9 cellular contexts compared by ENCODE assay signal in genomic region chr9:124859803-124860581, GRCh38. TPM values are rescaled to one million over a fixed set of nuclear protein-coding genes. Genes with fewer than 3 reads are reported as not detected.
DNase-seq lines count a peak whose midpoint lies in the region; ATAC-seq and TF ChIP-seq lines count a peak whose summit lies in the region.
"Had no signal": no experiment of that assay in that cellular context is flagged by ENCODE, and none has a peak within 500 bp of the region (broad histone marks: within the 10 kb centered on the region; RNA-seq: fewer than 3 reads in every experiment).

No MANE protein-coding gene starts in this region.

- H3K4me1 ChIP-seq in heart right ventricle (peaks cover 9 to 42% (median 38%) of the 10 kb centered on the region in 9 donors), upper lobe of left lung (peaks cover 28 to 46% (median 34%) of the 10 kb centered on the region in 4 donors)

- TF ChIP-seq EP300 in upper lobe of left lung (IDR thresholded peaks at IDR 0.05), result no peak

- peaks cover 57% of the 10 kb centered on the region for H3K36me3 Mint-ChIP-seq in activated T-helper 2 cell treated with anti-CD3 and anti-CD28 coated beads, Interferon-gamma antibody, Interleukin-2, Interleukin-4, amounts not matched to agents 10 μg/mL and 5 μg/mL and 100 μg/mL, durations not matched to agents 14 hours and 24 hours and 36 hours (ENCODE audit: low read depth)
- peaks cover 5 to 19% (median 12%) of the 10 kb centered on the region in 3 donors for H3K36me3 Mint-ChIP-seq in immature natural killer cell

- 59 to 62% methylated on average over 10 of the region's 10 CpGs for WGBS in heart right ventricle, 2 donors
- WGBS in upper lobe of left lung, 2 donors, result 56 to 61% methylated on average over 6 to 10 of the region's 10 CpGs

- H3K9me3 ChIP-seq in heart right ventricle (no peaks in the 10 kb centered on the region), upper lobe of left lung (no peaks in the 10 kb centered on the region)

- no peak for DNase-seq in heart right ventricle
- no peak for DNase-seq in left ventricle myocardium superior
- DNase-seq in activated T-helper 2 cell treated with anti-CD3 and anti-CD28 coated beads, Interferon-gamma antibody, Interleukin-2, Interleukin-4, amounts not matched to agents 10 μg/mL and 5 μg/mL and 100 μg/mL, durations not matched to agents 14 hours and 24 hours and 36 hours (ENCODE audit: low spot score), result no peak
- DNase-seq in immature natural killer cell, result no peak
- DNase-seq in upper lobe of left lung, result no peak
- DNase-seq in Ammon's horn (ENCODE audit: low spot score), result no peak
- no peak for DNase-seq in EL

- peaks cover 0 to 51% (median 36%) of the 10 kb centered on the region in 9 donors for H3K36me3 ChIP-seq in heart right ventricle
- peaks cover 20 to 50% (median 36%) of the 10 kb centered on the region in 4 donors for H3K36me3 ChIP-seq in upper lobe of left lung

- intact Hi-C loops in heart right ventricle (cut with DNase I), result loop anchor here in 2 of 10 donors (10.0 kb wide), 2 partner anchors 285 to 515 kb away; partner anchors contain the start of gene SCAI (in 1 of the 2)
- intact Hi-C loops in left ventricle myocardium superior (cut with micrococcal nuclease), result no loop called here
- intact Hi-C loops in activated T-helper 2 cell treated with anti-CD3 and anti-CD28 coated beads, Interferon-gamma antibody, Interleukin-2, Interleukin-4, amounts not matched to agents 10 μg/mL and 5 μg/mL and 100 μg/mL, durations not matched to agents 14 hours and 24 hours and 36 hours (cut with micrococcal nuclease), result loop anchor here (5.0 to 10.0 kb wide), 2 partner anchors 282 to 515 kb away; partner anchors contain the start of gene SCAI

- H3K27ac ChIP-seq in heart right ventricle (peak overlapping the region in 1 of 10 donors; percentile 2), upper lobe of left lung (peak overlapping the region in 2 of 4 donors; percentile 92 to 95)

- TF ChIP-seq CTCF in heart right ventricle (IDR thresholded peaks at IDR 0.05) (no peak), upper lobe of left lung (IDR thresholded peaks at IDR 0.05) (no peak)

- TF ChIP-seq POLR2A in upper lobe of left lung (IDR thresholded peaks at IDR 0.05), result no peak

- no peaks in the 10 kb centered on the region for H3K9me3 Mint-ChIP-seq in activated T-helper 2 cell treated with anti-CD3 and anti-CD28 coated beads, Interferon-gamma antibody, Interleukin-2, Interleukin-4, amounts not matched to agents 10 μg/mL and 5 μg/mL and 100 μg/mL, durations not matched to agents 14 hours and 24 hours and 36 hours
- no peaks in the 10 kb centered on the region for H3K9me3 Mint-ChIP-seq in immature natural killer cell

- H3K4me3 ChIP-seq in heart right ventricle, result peak overlapping the region in 7 of 10 donors; percentile 75 to 100 (median 91)
- peak overlapping the region in 3 of 4 donors; percentile 81 to 94 (median 92) for H3K4me3 ChIP-seq in upper lobe of left lung

- H3K27ac Mint-ChIP-seq in activated T-helper 2 cell treated with anti-CD3 and anti-CD28 coated beads, Interferon-gamma antibody, Interleukin-2, Interleukin-4, amounts not matched to agents 10 μg/mL and 5 μg/mL and 100 μg/mL, durations not matched to agents 14 hours and 24 hours and 36 hours, result peak overlapping the region; percentile 98
- H3K27ac Mint-ChIP-seq in immature natural killer cell, result peak overlapping the region; percentile 89 to 96 (median 92)

- no peaks in the 10 kb centered on the region for H3K27me3 Mint-ChIP-seq in activated T-helper 2 cell treated with anti-CD3 and anti-CD28 coated beads, Interferon-gamma antibody, Interleukin-2, Interleukin-4, amounts not matched to agents 10 μg/mL and 5 μg/mL and 100 μg/mL, durations not matched to agents 14 hours and 24 hours and 36 hours (ENCODE audit: low read depth)
- peaks cover 2 to 4% (median 4%) of the 10 kb centered on the region in 3 donors for H3K27me3 Mint-ChIP-seq in immature natural killer cell (ENCODE audit: low read depth in 3 of 3)

- peak overlapping the region; percentile 94 for H3K4me3 Mint-ChIP-seq in activated T-helper 2 cell treated with anti-CD3 and anti-CD28 coated beads, Interferon-gamma antibody, Interleukin-2, Interleukin-4, amounts not matched to agents 10 μg/mL and 5 μg/mL and 100 μg/mL, durations not matched to agents 14 hours and 24 hours and 36 hours (ENCODE audit: low read depth)
- H3K4me3 Mint-ChIP-seq in immature natural killer cell, result peak overlapping the region; percentile 94 to 97 (median 95)

- H3K4me1 Mint-ChIP-seq in activated T-helper 2 cell treated with anti-CD3 and anti-CD28 coated beads, Interferon-gamma antibody, Interleukin-2, Interleukin-4, amounts not matched to agents 10 μg/mL and 5 μg/mL and 100 μg/mL, durations not matched to agents 14 hours and 24 hours and 36 hours (ENCODE audit: low read depth), result peaks cover 19% of the 10 kb centered on the region
- peaks cover 37 to 42% of the 10 kb centered on the region in 2 donors for H3K4me1 Mint-ChIP-seq in immature natural killer cell

- H3K27me3 ChIP-seq in heart right ventricle (no peaks in the 10 kb centered on the region), upper lobe of left lung (no peaks in the 10 kb centered on the region)

- ATAC-seq in heart right ventricle (no peak), left ventricle myocardium superior (no peak), upper lobe of left lung (ENCODE audit: low FRiP score in 2 of 2) (no peak), GM21381 (IDR thresholded peaks at IDR 0.05; ENCODE audit: unreplicated experiment) (no peak)

RNA-seq across cellular contexts. Expression of gene RPL35, which starts 1.8 kb away (rescaled TPM):
- 100 to 1,000 TPM; 598 to 885 (median 678) TPM for total RNA-seq in heart right ventricle
- polyA plus RNA-seq in heart right ventricle, result 1,000 to 10,000 TPM; 3,237 to 3,743 TPM
- 676 TPM for total RNA-seq in left ventricle myocardium superior
- 1,671 and 1,735 TPM in 2 replicates for total RNA-seq in activated T-helper 2 cell treated with anti-CD3 and anti-CD28 coated beads, Interferon-gamma antibody, Interleukin-2, Interleukin-4, amounts not matched to agents 10 μg/mL and 5 μg/mL and 100 μg/mL, durations not matched to agents 14 hours and 24 hours and 36 hours
- 1,000 to 10,000 TPM in 2 of 3 donors, 100 to 1,000 TPM in 1; 774 to 2,756 (median 1,213) TPM for polyA plus RNA-seq in immature natural killer cell
- total RNA-seq in upper lobe of left lung, result 1,000 to 10,000 TPM in 2 of 6 donors, 100 to 1,000 TPM in 4; 646 to 1,381 (median 944) TPM

RNA-seq across cellular contexts. Expression of gene ARPC5L, which starts 1.9 kb away (rescaled TPM):
- total RNA-seq in heart right ventricle (10 to 100 TPM; 30.6 to 69.4 (median 39.9) TPM), left ventricle myocardium superior (41.1 TPM), upper lobe of left lung (10 to 100 TPM; 17.8 to 45.9 (median 34.4) TPM)
- polyA plus RNA-seq in heart right ventricle (10 to 100 TPM; 26.6 to 74.9 TPM), immature natural killer cell (100 to 1,000 TPM; 169 to 202 (median 172) TPM)
- total RNA-seq in activated T-helper 2 cell treated with anti-CD3 and anti-CD28 coated beads, Interferon-gamma antibody, Interleukin-2, Interleukin-4, amounts not matched to agents 10 μg/mL and 5 μg/mL and 100 μg/mL, durations not matched to agents 14 hours and 24 hours and 36 hours, result 76.4 and 76.7 TPM in 2 replicates

RNA-seq across cellular contexts. Expression of gene WDR38, which starts 6.7 kb away (rescaled TPM):
- total RNA-seq in heart right ventricle, result under 1 TPM in 1 of 10 donors, not detected in 9; 0.22 TPM
- under 1 TPM in 1 of 2 donors, not detected in 1; 0.04 TPM for polyA plus RNA-seq in heart right ventricle
- total RNA-seq in left ventricle myocardium superior, result not detected
- not detected in 2 replicates for total RNA-seq in activated T-helper 2 cell treated with anti-CD3 and anti-CD28 coated beads, Interferon-gamma antibody, Interleukin-2, Interleukin-4, amounts not matched to agents 10 μg/mL and 5 μg/mL and 100 μg/mL, durations not matched to agents 14 hours and 24 hours and 36 hours
- not detected for polyA plus RNA-seq in immature natural killer cell
- total RNA-seq in upper lobe of left lung, result 10 to 100 TPM in 2 of 6 donors, 1 to 10 TPM in 3, not detected in 1; 4.1 to 24.1 (median 9.0) TPM
- polyA plus RNA-seq: small intestine had no signal
